23 cellular contexts compared by ENCODE assay signal in genomic region chr7:1345796-1346532, GRCh38.
"Had no signal": no experiment of that assay in that cellular context is flagged by ENCODE, and none has a peak within 500 bp of the region (broad histone marks: within the 10 kb centered on the region; RNA-seq: fewer than 3 reads in every experiment).

No MANE protein-coding gene starts in this region.

- H3K4me1 ChIP-seq: ascending aorta, gastrocnemius medialis, pancreas, psoas muscle, testis, transverse colon had no signal

- H3K9me3 ChIP-seq: ascending aorta, gastrocnemius medialis, mucosa of descending colon, pancreas, psoas muscle, testis, transverse colon had no signal

- H3K27me3 ChIP-seq: ascending aorta, cardiac muscle cell, hepatocyte, pancreas, testis had no signal

- H3K4me3 ChIP-seq: ascending aorta, cardiac muscle cell, gastrocnemius medialis, hepatocyte, lung, mucosa of descending colon, pancreas, psoas muscle, testis, transverse colon had no signal

- H3K36me3 ChIP-seq: ascending aorta, cardiac muscle cell, gastrocnemius medialis, pancreas, transverse colon had no signal

- DNase-seq: activated B cell treated with CpG ODN at 0.5 μM for 24 hours; activated CD4-positive, alpha-beta T cell treated with anti-CD3 and anti-CD28 coated beads, Interleukin-2, amount 50 U/mL, for 4 hours; activated effector memory CD4-positive, alpha-beta T cell treated with Interleukin-2 at 50 U/mL for 16 hours; activated naive CD4-positive, alpha-beta T cell treated with Interleukin-2 at 50 U/mL for 16 hours; cortex of kidney; effector memory CD8-positive, alpha-beta T cell; erythroblast; gastrocnemius medialis; left colon; mesendoderm; stimulated activated CD4-positive, alpha-beta T cell treated with anti-CD3 and anti-CD28 coated beads, Interleukin-2, amount 100 ng/mL, for 48 hours; stimulated activated naive CD8-positive, alpha-beta T cell treated with anti-CD3 and anti-CD28 coated beads, Interleukin-15, Interleukin-2, amounts not matched to agents 100 U/mL and 50 U/mL, for 24 hours; T-helper 1 cell; testis; transverse colon had no signal

- H3K27ac ChIP-seq: ascending aorta, cardiac muscle cell, gastrocnemius medialis, hepatocyte, pancreas, psoas muscle, testis, transverse colon had no signal

- ATAC-seq: effector memory CD8-positive, alpha-beta T cell; gastrocnemius medialis; left colon; mucosa of descending colon; natural killer cell treated with Interleukin-12 subunit alpha and Interleukin-12 subunit beta and Interleukin-15 and Interleukin-18, amount 100 ng/mL, for 72 hours; pancreas; psoas muscle; stimulated activated naive CD8-positive, alpha-beta T cell treated with anti-CD3 and anti-CD28 coated beads, Interleukin-15, Interleukin-2, amounts not matched to agents 100 U/mL and 50 U/mL, for 24 hours had no signal
